Comparison of ENCODE assay signal across 14 cellular contexts in the genomic region with DNA sequence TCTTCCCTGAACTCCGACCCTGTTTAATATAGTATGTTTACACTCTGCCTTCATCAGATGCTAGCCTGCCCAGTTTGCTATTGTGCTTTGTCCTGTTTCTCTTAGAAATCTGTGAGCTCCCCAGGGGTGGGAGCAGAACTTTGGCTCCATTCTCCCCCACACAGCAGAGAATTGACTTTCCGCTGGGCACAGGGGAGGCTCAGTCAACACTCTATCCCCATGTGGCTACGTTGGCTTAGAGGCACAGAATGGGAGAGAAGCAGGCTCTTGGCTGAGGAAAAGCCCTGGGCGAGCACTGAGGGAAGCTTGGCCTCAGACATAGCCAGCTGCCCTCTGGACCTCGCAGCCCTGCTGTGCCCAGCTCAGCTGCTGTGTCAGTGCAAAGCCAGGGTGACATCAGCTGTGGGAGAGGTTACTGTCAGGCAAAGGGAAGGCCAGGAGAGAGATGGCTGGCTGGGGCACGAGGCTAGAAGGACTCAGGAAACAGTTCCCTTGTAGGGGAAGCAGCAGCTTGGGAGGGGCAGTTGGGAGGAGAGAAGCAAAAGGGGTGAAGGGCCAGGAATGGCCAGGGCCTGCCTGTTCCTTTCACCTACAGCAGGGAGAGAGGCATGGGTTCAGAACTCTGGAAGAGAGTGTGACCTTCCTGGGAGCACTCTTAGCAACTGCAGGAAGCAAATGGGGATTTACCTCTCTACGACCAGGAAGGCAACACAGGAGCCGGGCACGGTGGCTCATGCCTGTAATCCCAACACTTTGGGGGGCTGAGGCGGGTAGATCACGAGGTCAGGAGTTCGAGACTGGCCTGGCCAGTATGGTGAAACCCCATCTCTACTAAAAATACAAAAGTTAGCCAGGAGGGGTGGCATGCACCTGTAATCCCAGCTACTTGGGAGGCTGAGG. TPM values are rescaled to one million over a fixed set of nuclear protein-coding genes. Genes with fewer than 3 reads are reported as not detected.
A peak's percentile ranks its signal among the peaks of the same experiment; 100 is the strongest.
DNase-seq lines count a peak whose midpoint lies in the region; ATAC-seq, FAIRE-seq and TF ChIP-seq lines count a peak whose summit lies in the region.
"Had no signal": no experiment of that assay in that cellular context is flagged by ENCODE, and none has a peak within 500 bp of the region (broad histone marks: within the 10 kb centered on the region; RNA-seq: fewer than 3 reads in every experiment).

No MANE protein-coding gene starts in this region.

- no peaks in the 10 kb centered on the region for H3K36me3 ChIP-seq in skeletal muscle tissue (ENCODE audit: control insufficient read depth in 3 of 3, insufficient read depth in 3 of 3, low read length in 3 of 3)
- no peaks in the 10 kb centered on the region for H3K36me3 ChIP-seq in esophagus squamous epithelium
- H3K36me3 ChIP-seq: ovary, WERI-Rb-1 had no signal

- H3K27ac ChIP-seq in angular gyrus (ENCODE audit: low read depth, low read length) = peak overlapping the region; percentile 90
- peak overlapping the region; percentile 77 for H3K27ac ChIP-seq in skeletal muscle tissue (ENCODE audit: low read depth, low read length)
- no peak overlapping the region for H3K27ac ChIP-seq in esophagus squamous epithelium
- H3K27ac ChIP-seq: ovary, WERI-Rb-1 had no signal

- TF ChIP-seq POLR2A in esophagus squamous epithelium (IDR thresholded peaks at IDR 0.05) = no peak

- no peaks in the 10 kb centered on the region for H3K9me3 ChIP-seq in skeletal muscle tissue (ENCODE audit: control insufficient read depth in 3 of 3, low read length in 3 of 3)
- H3K9me3 ChIP-seq in esophagus squamous epithelium = no peaks in the 10 kb centered on the region
- H3K9me3 ChIP-seq: ovary had no signal

- WGBS in esophagus squamous epithelium, 2 donors = 72 to 78% methylated on average over 9 to 10 of the region's 12 CpGs

- peak overlapping the region in 1 of 3 donors; percentile 11 for H3K4me3 ChIP-seq in skeletal muscle tissue (ENCODE audit: low read length in 3 of 3)
- H3K4me3 ChIP-seq in esophagus squamous epithelium = no peak overlapping the region
- H3K4me3 ChIP-seq: ovary had no signal

- DNase-seq in LHCN-M2 (ENCODE audit: low read depth) (peak; percentile 37), left lobe of liver (ENCODE audit: low spot score) (peak; percentile 95), esophagus squamous epithelium (lab: John Stamatoyannopoulos, UW) (no peak), urothelium cell line (ENCODE audit: low spot score) (no peak)
- DNase-seq: DMS79 treated with DMSO at 0.1 percent for 48 hours; NCI-H526; ovary; stimulated activated CD8-positive, alpha-beta memory T cell treated with anti-CD3 and anti-CD28 coated beads, Interleukin-4, amount 100 ng/mL, for 48 hours; WERI-Rb-1 had no signal

- intact Hi-C loops in esophagus squamous epithelium (cut with DNase I) = no loop called here

- H3K27me3 ChIP-seq in skeletal muscle tissue (ENCODE audit: control insufficient read depth in 3 of 3, insufficient read depth in 3 of 3, low read length in 3 of 3) (peaks cover 0 to 3% (median 3%) of the 10 kb centered on the region in 3 donors), esophagus squamous epithelium (peaks cover 0 to 3% (median 0%) of the 10 kb centered on the region in 4 donors)
- H3K27me3 ChIP-seq: ovary had no signal

- ATAC-seq in left lobe of liver (peak; percentile 87), GM21737 (IDR thresholded peaks at IDR 0.05; ENCODE audit: unreplicated experiment) (no peak), GM21786 (IDR thresholded peaks at IDR 0.05; ENCODE audit: unreplicated experiment) (no peak)

- H3K4me1 ChIP-seq in skeletal muscle tissue (ENCODE audit: control insufficient read depth in 3 of 3, insufficient read depth in 3 of 3, low read length in 3 of 3) (peaks cover 36 to 45% (median 43%) of the 10 kb centered on the region in 3 donors), esophagus squamous epithelium (peaks cover 0 to 13% (median 1%) of the 10 kb centered on the region in 3 donors)

- FAIRE-seq in urothelium cell line (lab: Jason Lieb, UNC) = no peak

- peak overlapping the region; percentile 57 to 68 (median 63) for H3K9ac ChIP-seq in skeletal muscle tissue (ENCODE audit: low read depth in 1 of 3, low read length in 3 of 3)

- TF ChIP-seq CTCF in esophagus squamous epithelium (IDR thresholded peaks at IDR 0.05) = no peak

RNA-seq across cellular contexts. Expression of gene SCD, which starts 5.8 kb away (rescaled TPM):
- 60.3 and 88.5 TPM in 2 replicates for total RNA-seq in LHCN-M2 (2014; rRNA removed)
- 37.8 TPM for polyA plus RNA-seq in LHCN-M2 (2012)
- 257 TPM for total RNA-seq in left lobe of liver
- 115 TPM for total RNA-seq in skeletal muscle tissue
- total RNA-seq in esophagus squamous epithelium = 100 to 1,000 TPM in 2 of 4 donors, 10 to 100 TPM in 2; 46.7 to 307 (median 101) TPM

RNA-seq across cellular contexts. Expression of gene PKD2L1, which starts 11.2 kb away (rescaled TPM):
- total RNA-seq in LHCN-M2 (2014; rRNA removed) (not detected in 2 replicates), left lobe of liver (0.20 TPM), skeletal muscle tissue (not detected), esophagus squamous epithelium (not detected)
- not detected for polyA plus RNA-seq in LHCN-M2 (2012)
- total RNA-seq: HT1080 had no signal

RNA-seq across cellular contexts. Expression of gene BLOC1S2, which starts 54.7 kb away (rescaled TPM):
- total RNA-seq in LHCN-M2 (2014; rRNA removed) = 83.8 and 86.3 TPM in 2 replicates
- 45.0 TPM for polyA plus RNA-seq in LHCN-M2 (2012)
- total RNA-seq in left lobe of liver = 16.4 TPM
- 9.9 TPM for total RNA-seq in skeletal muscle tissue
- 10 to 100 TPM; 38.3 to 73.1 (median 54.5) TPM for total RNA-seq in esophagus squamous epithelium

Comparison
In these comparisons a context has a peak if more than half of its experiments do, and no peak if none do; other contexts are left out.
1. DNase-seq: peak in LHCN-M2 (single experiment) and left lobe of liver (single experiment); none in esophagus squamous epithelium (single experiment) and urothelium cell line (single experiment).
2. H3K27ac ChIP-seq: peak in angular gyrus (single experiment) and skeletal muscle tissue (single experiment); none in esophagus squamous epithelium (0 of 4).